ENCODE assay signal across 8 cellular contexts in genomic region chr16:30355144-30355953, GRCh38. TPM values are rescaled to one million over a fixed set of nuclear protein-coding genes. Genes with fewer than 3 reads are reported as not detected.
A peak's percentile ranks its signal among the peaks of the same experiment; 100 is the strongest.
DNase-seq lines count a peak whose midpoint lies in the region; ATAC-seq lines count a peak whose summit lies in the region.

TSS of gene CD2BP2 (minus strand) at chr16:30355308. CDS start at chr16:30354681, 627 bp downstream.

- peak; percentile 96 for DNase-seq in AG08395 (ENCODE audit: low spot score)
- DNase-seq in NCI-H510A (lab: John Stamatoyannopoulos, UW): peak; percentile 99
- DNase-seq in activated CD4-positive, alpha-beta T cell treated with anti-CD3 and anti-CD28 coated beads for 24 hours (ENCODE audit: low read depth in 2 of 2): peak; percentile 80 to 87
- DNase-seq in cerebellum (ENCODE audit: low spot score): peak; percentile 99
- DNase-seq in islet precursor cell: peak; percentile 99
- peak; percentile 84 for DNase-seq in stimulated activated CD4-positive, alpha-beta T cell treated with anti-CD3 and anti-CD28 coated beads, Interleukin-12 subunit alpha, Interleukin-12 subunit beta, amount 100 ng/mL, for 4 hours

- ATAC-seq in GM19025 (IDR thresholded peaks at IDR 0.05; ENCODE audit: low read depth, unreplicated experiment): peak; percentile 69
- ATAC-seq in HG03354 (IDR thresholded peaks at IDR 0.05; ENCODE audit: poor library complexity, severe bottlenecking, unreplicated experiment): peak; percentile 61

RNA-seq across cellular contexts. Expression of gene CD2BP2, which starts in this region (rescaled TPM):
- 26.3 TPM for total RNA-seq in cerebellum

Comparison
In these comparisons a context has a peak if more than half of its experiments do, and no peak if none do; other contexts are left out.
1. Peak in every context shown above with its lines: DNase-seq and ATAC-seq.